ENCODE assay signal across 17 cellular contexts in genomic region chr1:39431927-39432326, GRCh38. TPM values are rescaled to one million over a fixed set of nuclear protein-coding genes. Genes with fewer than 3 reads are reported as not detected.
DNase-seq lines count a peak whose midpoint lies in the region; ATAC-seq and TF ChIP-seq lines count a peak whose summit lies in the region.
"Had no signal": no experiment of that assay in that cellular context is flagged by ENCODE, and none has a peak within 500 bp of the region (broad histone marks: within the 10 kb centered on the region; RNA-seq: fewer than 3 reads in every experiment).

No MANE protein-coding gene starts in this region.

- H3K4me1 Mint-ChIP-seq in HFFc6 (ENCODE audit: low read depth), result peaks cover 40% of the 10 kb centered on the region
- H3K4me1 Mint-ChIP-seq in activated naive CD8-positive, alpha-beta T cell treated with anti-CD3 and anti-CD28 coated beads, Interleukin-2, amount 50 U/mL, for 24 hours, result no peaks in the 10 kb centered on the region
- no peaks in the 10 kb centered on the region for H3K4me1 Mint-ChIP-seq in stimulated activated memory B cell treated with anti-CD40 and anti-IgM and Interleukin-4, amounts not matched to agents 10 μg/mL and 1 μg/mL and 100 μg/mL, for 72 hours

- H3K36me3 Mint-ChIP-seq in HFFc6 (ENCODE audit: low read depth), result peaks cover 73% of the 10 kb centered on the region
- H3K36me3 Mint-ChIP-seq in activated naive CD8-positive, alpha-beta T cell treated with anti-CD3 and anti-CD28 coated beads, Interleukin-2, amount 50 U/mL, for 24 hours (ENCODE audit: low read depth), result peaks cover 57% of the 10 kb centered on the region
- H3K36me3 Mint-ChIP-seq in stimulated activated memory B cell treated with anti-CD40 and anti-IgM and Interleukin-4, amounts not matched to agents 10 μg/mL and 1 μg/mL and 100 μg/mL, for 72 hours, result peaks cover 66% of the 10 kb centered on the region

- 0 out of 2 replicates have a peak overlapping the region, but pooled peaks have one; percentile 42 for H3K27ac Mint-ChIP-seq in HFFc6
- peak overlapping the region; percentile 16 for H3K27ac Mint-ChIP-seq in activated naive CD8-positive, alpha-beta T cell treated with anti-CD3 and anti-CD28 coated beads, Interleukin-2, amount 50 U/mL, for 24 hours
- peak overlapping the region; percentile 37 for H3K27ac Mint-ChIP-seq in stimulated activated memory B cell treated with anti-CD40 and anti-IgM and Interleukin-4, amounts not matched to agents 10 μg/mL and 1 μg/mL and 100 μg/mL, for 72 hours
- H3K27ac Mint-ChIP-seq: activated T-helper 1 cell treated with anti-CD3 and anti-CD28 coated beads, Interleukin-12 subunit alpha, Interleukin-12 subunit beta, Interleukin-2, Interleukin-4 antibody, amounts not matched to agents 30 ng/mL and 10 ng/mL and 1 ng/mL, durations not matched to agents 14 hours and 24 hours and 36 hours had no signal

- TF ChIP-seq CTCF in HFFc6 (IDR thresholded peaks at IDR 0.05), result no peak

- no peak overlapping the region for H3K4me3 Mint-ChIP-seq in HFFc6
- H3K4me3 Mint-ChIP-seq in activated naive CD8-positive, alpha-beta T cell treated with anti-CD3 and anti-CD28 coated beads, Interleukin-2, amount 50 U/mL, for 24 hours, result no peak overlapping the region
- H3K4me3 Mint-ChIP-seq in stimulated activated memory B cell treated with anti-CD40 and anti-IgM and Interleukin-4, amounts not matched to agents 10 μg/mL and 1 μg/mL and 100 μg/mL, for 72 hours, result no peak overlapping the region
- H3K4me3 Mint-ChIP-seq: activated T-helper 1 cell treated with anti-CD3 and anti-CD28 coated beads, Interleukin-12 subunit alpha, Interleukin-12 subunit beta, Interleukin-2, Interleukin-4 antibody, amounts not matched to agents 30 ng/mL and 10 ng/mL and 1 ng/mL, durations not matched to agents 14 hours and 24 hours and 36 hours had no signal

- DNase-seq in HFFc6 (no peak), lung microvascular endothelial cell (ENCODE audit: low read depth in 2 of 2) (peak; percentile 23 to 87)
- DNase-seq in activated naive CD8-positive, alpha-beta T cell treated with anti-CD3 and anti-CD28 coated beads, Interleukin-2, amount 50 U/mL, for 24 hours, result no peak
- no peak for DNase-seq in stimulated activated naive CD4-positive, alpha-beta T cell treated with Interleukin-2 at 50 U/mL for 16 hours (lab: John Stamatoyannopoulos, UW)
- DNase-seq: activated CD4-positive, alpha-beta T cell treated with anti-CD3 and anti-CD28 coated beads, Interleukin-2, amount 50 U/mL, for 48 hours; amniotic stem cell; cortex of kidney; kidney; midbrain; NCI-H1092 treated with DMSO at 0.1 percent for 48 hours; NCI-H82; SK-N-SH; stimulated activated CD4-positive, alpha-beta T cell treated with anti-CD3 and anti-CD28 coated beads, Interleukin-2, amount 100 ng/mL, for 48 hours had no signal

- H3K9me3 Mint-ChIP-seq in HFFc6, result no peaks in the 10 kb centered on the region
- H3K9me3 Mint-ChIP-seq in activated naive CD8-positive, alpha-beta T cell treated with anti-CD3 and anti-CD28 coated beads, Interleukin-2, amount 50 U/mL, for 24 hours, result no peaks in the 10 kb centered on the region
- no peaks in the 10 kb centered on the region for H3K9me3 Mint-ChIP-seq in stimulated activated memory B cell treated with anti-CD40 and anti-IgM and Interleukin-4, amounts not matched to agents 10 μg/mL and 1 μg/mL and 100 μg/mL, for 72 hours
- H3K9me3 Mint-ChIP-seq: activated T-helper 1 cell treated with anti-CD3 and anti-CD28 coated beads, Interleukin-12 subunit alpha, Interleukin-12 subunit beta, Interleukin-2, Interleukin-4 antibody, amounts not matched to agents 30 ng/mL and 10 ng/mL and 1 ng/mL, durations not matched to agents 14 hours and 24 hours and 36 hours had no signal

- no peaks in the 10 kb centered on the region; the same call in 1 of the 2 replicates for H3K27me3 Mint-ChIP-seq in HFFc6 (ENCODE audit: insufficient read depth)
- H3K27me3 Mint-ChIP-seq in activated naive CD8-positive, alpha-beta T cell treated with anti-CD3 and anti-CD28 coated beads, Interleukin-2, amount 50 U/mL, for 24 hours, result no peaks in the 10 kb centered on the region
- no peaks in the 10 kb centered on the region for H3K27me3 Mint-ChIP-seq in stimulated activated memory B cell treated with anti-CD40 and anti-IgM and Interleukin-4, amounts not matched to agents 10 μg/mL and 1 μg/mL and 100 μg/mL, for 72 hours

- no peak for ATAC-seq in activated naive CD8-positive, alpha-beta T cell treated with anti-CD3 and anti-CD28 coated beads, Interleukin-2, amount 50 U/mL, for 24 hours
- no peak for ATAC-seq in stimulated activated memory B cell treated with anti-CD40 and anti-IgM and Interleukin-4, amounts not matched to agents 10 μg/mL and 1 μg/mL and 100 μg/mL, for 72 hours
- ATAC-seq in GM21367 (IDR thresholded peaks at IDR 0.05; ENCODE audit: unreplicated experiment), result no peak
- ATAC-seq in HG02970 (IDR thresholded peaks at IDR 0.05; ENCODE audit: low FRiP score, unreplicated experiment), result no peak

RNA-seq across cellular contexts. Expression of gene BMP8A, which starts 59.5 kb away (rescaled TPM):
- not detected for total RNA-seq in HFFc6 (2021; fragmentation: NEBNext Ultra II Directional; extraction: Animal tissue kit (Norgen Biotek cat#: 25700))
- 0.40 and 0.44 TPM in 2 replicates for total RNA-seq in lung microvascular endothelial cell
- total RNA-seq: activated T-helper 1 cell treated with anti-CD3 and anti-CD28 coated beads, Interleukin-12 subunit alpha, Interleukin-12 subunit beta, Interleukin-2, Interleukin-4 antibody, amounts not matched to agents 30 ng/mL and 10 ng/mL and 1 ng/mL, durations not matched to agents 14 hours and 24 hours and 36 hours had no signal

Comparison
In these comparisons a context has a peak if more than half of its experiments do, and no peak if none do; other contexts are left out.
1. DNase-seq: peak in lung microvascular endothelial cell (2 of 2); none in HFFc6 (single experiment), activated naive CD8-positive, alpha-beta T cell treated with anti-CD3 and anti-CD28 coated beads, Interleukin-2, amount 50 U/mL, for 24 hours (single experiment) and stimulated activated naive CD4-positive, alpha-beta T cell treated with Interleukin-2 at 50 U/mL for 16 hours (single experiment).
2. Peak in every context shown above with its lines, with median percentiles within 50 percentile points of each other: H3K27ac Mint-ChIP-seq.